In the genomic region with DNA sequence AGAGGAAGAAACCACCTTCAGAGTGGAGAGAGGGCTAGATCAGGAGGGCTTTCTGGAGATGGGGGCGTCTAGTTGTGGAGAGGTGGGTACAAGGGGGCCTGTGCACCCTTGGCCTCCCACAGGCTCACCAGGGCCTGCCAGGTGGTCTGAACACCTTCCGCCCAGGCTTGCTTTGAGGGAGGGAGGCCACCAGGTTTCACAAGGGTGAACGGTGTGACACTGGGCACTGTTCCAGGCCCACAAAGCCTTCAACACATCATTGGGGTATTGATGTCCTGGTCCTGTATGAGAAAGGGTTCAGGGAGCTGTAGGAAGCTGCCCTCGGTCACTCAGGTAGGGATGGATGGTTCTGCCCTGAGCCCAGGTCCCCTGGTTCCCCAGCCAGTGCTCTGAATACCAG, we compare ENCODE assay signal across 24 cellular contexts. TPM values are rescaled to one million over a fixed set of nuclear protein-coding genes. Genes with fewer than 3 reads are reported as not detected.
A peak's percentile ranks its signal among the peaks of the same experiment; 100 is the strongest.
DNase-seq lines count a peak whose midpoint lies in the region; ATAC-seq, FAIRE-seq and TF ChIP-seq lines count a peak whose summit lies in the region.
"Had no signal": no experiment of that assay in that cellular context is flagged by ENCODE, and none has a peak within 500 bp of the region (broad histone marks: within the 10 kb centered on the region; RNA-seq: fewer than 3 reads in every experiment).

No MANE protein-coding gene starts in this region.

- DNase-seq in kidney (peak; percentile 61), gastrocnemius medialis (no peak), HCEC 1CT (no peak), lower leg skin (ENCODE audit: low spot score in 2 of 2) (no peak), COLO668 (lab: John Stamatoyannopoulos, UW; ENCODE audit: unreplicated experiment) (no peak)
- DNase-seq: activated CD4-positive, alpha-beta T cell treated with anti-CD3 and anti-CD28 coated beads for 48 hours; activated naive CD4-positive, alpha-beta T cell treated with anti-CD3 and anti-CD28 coated beads for 36 hours; activated T-cell treated with anti-CD3 and anti-CD28 coated beads, Interleukin-2, amount 50 U/mL, for 48 hours; CD4-positive, CD25-positive, alpha-beta regulatory T cell; effector memory CD8-positive, alpha-beta T cell; mesendoderm; naive thymus-derived CD4-positive, alpha-beta T cell; NCI-H1048; NCI-H187 treated with DMSO at 0.1 percent for 48 hours; stimulated activated CD4-positive, alpha-beta T cell treated with anti-CD3 and anti-CD28 coated beads, Interleukin-2, amount 100 ng/mL, for 24 hours had no signal

- no peak for FAIRE-seq in kidney (lab: Jason Lieb, UNC)
- FAIRE-seq: small intestine, urothelium cell line had no signal

- TF ChIP-seq POLR2A in gastrocnemius medialis (IDR thresholded peaks at IDR 0.05) = no peak
- no peak for TF ChIP-seq POLR2A in lower leg skin (IDR thresholded peaks at IDR 0.05)

- peak overlapping the region; percentile 83 to 100 (median 99) for H3K4me2 ChIP-seq in BLaER1 treated with 17β-estradiol and CSF1 and Interleukin-3, amounts not matched to agents 10 nM and 100 nM

- no peak for ATAC-seq in gastrocnemius medialis
- ATAC-seq: effector memory CD8-positive, alpha-beta T cell; naive thymus-derived CD4-positive, alpha-beta T cell had no signal

- H3K27me3 Mint-ChIP-seq in brain = peaks cover 28% of the 10 kb centered on the region

- peaks cover 0 to 2% (median 0%) of the 10 kb centered on the region in 5 experiments for H3K9me3 Mint-ChIP-seq in brain
- H3K9me3 Mint-ChIP-seq: activated naive CD4-positive, alpha-beta T cell treated with anti-CD3 and anti-CD28 coated beads for 36 hours; CD4-positive, CD25-positive, alpha-beta regulatory T cell; effector memory CD8-positive, alpha-beta T cell; HFFc6; T-helper 2 cell treated with Interferon-gamma antibody and Interleukin-4, amounts not matched to agents 5 μg/mL and 100 μg/mL, for 36 hours had no signal

- peaks cover 0 to 40% (median 0%) of the 10 kb centered on the region in 11 experiments; a peak in 7 of 22 replicates for H3K27me3 ChIP-seq in BLaER1 treated with 17β-estradiol and CSF1 and Interleukin-3, amounts not matched to agents 10 nM and 100 nM
- H3K27me3 ChIP-seq in gastrocnemius medialis = no peaks in the 10 kb centered on the region

- H3K9me3 ChIP-seq in BLaER1 treated with 17β-estradiol and CSF1 and Interleukin-3, amounts not matched to agents 10 nM and 100 nM (replicated peaks in 1 of 11) = no peaks in the 10 kb centered on the region
- no peaks in the 10 kb centered on the region for H3K9me3 ChIP-seq in kidney (ENCODE audit: control insufficient read depth in 1 of 2, low read length in 2 of 2)
- H3K9me3 ChIP-seq in gastrocnemius medialis = no peaks in the 10 kb centered on the region
- H3K9me3 ChIP-seq: breast epithelium, suprapubic skin had no signal

- intact Hi-C loops in kidney (cut with DNase I) (no loop called here), gastrocnemius medialis (cut with DNase I; ENCODE audit: low total_unique reads) (loop anchor here (1.0 to 5.0 kb wide), 3 partner anchors 33 to 128 kb away; no protein-coding TSS in a partner anchor), lower leg skin (cut with DNase I; ENCODE audit: low total_unique reads) (no loop called here)

- peak overlapping the region in 8 of 11 experiments; percentile 39 to 90 (median 71); a peak in 16 of 22 replicates for H3K9ac ChIP-seq in BLaER1 treated with 17β-estradiol and CSF1 and Interleukin-3, amounts not matched to agents 10 nM and 100 nM
- H3K9ac ChIP-seq in kidney (ENCODE audit: low read length in 2 of 2) = no peak overlapping the region

- TF ChIP-seq CTCF in brain (conservative IDR thresholded peaks at IDR 0.05) = no peak
- TF ChIP-seq CTCF in kidney (IDR thresholded peaks at IDR 0.05; ENCODE audit: borderline replicate concordance, extremely low read depth, insufficient read depth) = no peak
- TF ChIP-seq CTCF in gastrocnemius medialis (IDR thresholded peaks at IDR 0.05 in 4 of 5, conservative IDR thresholded peaks at IDR 0.05 in 1 of 5) = no peak
- TF ChIP-seq CTCF in lower leg skin (IDR thresholded peaks at IDR 0.05) = no peak

- H3K27ac ChIP-seq in BLaER1 treated with 17β-estradiol and CSF1 and Interleukin-3, amounts not matched to agents 10 nM and 100 nM = peak overlapping the region in 8 of 11 experiments; percentile 3 to 82 (median 74); a peak in 15 of 22 replicates
- H3K27ac ChIP-seq in kidney (ENCODE audit: low read depth in 2 of 2, low read length in 2 of 2) (no peak overlapping the region), gastrocnemius medialis (peak overlapping the region; percentile 40 to 65 (median 42))
- H3K27ac ChIP-seq: suprapubic skin, VCaP had no signal

- WGBS in lower leg skin, 2 donors = 71 to 73% methylated on average over 4 of the region's 4 CpGs

- H3K4me1 ChIP-seq in BLaER1 treated with 17β-estradiol and CSF1 and Interleukin-3, amounts not matched to agents 10 nM and 100 nM = peaks cover 85 to 100% (median 100%) of the 10 kb centered on the region in 10 experiments
- H3K4me1 ChIP-seq in kidney (ENCODE audit: control insufficient read depth in 1 of 2, insufficient read depth in 1 of 2, low read depth in 1 of 2, low read length in 2 of 2) (peaks cover 0 to 10% of the 10 kb centered on the region in 2 donors), gastrocnemius medialis (peaks cover 29 to 43% of the 10 kb centered on the region in 2 donors)
- H3K4me1 ChIP-seq: breast epithelium had no signal

- no peak overlapping the region for H3K4me3 Mint-ChIP-seq in brain
- H3K4me3 Mint-ChIP-seq: activated naive CD4-positive, alpha-beta T cell treated with anti-CD3 and anti-CD28 coated beads for 36 hours; CD4-positive, CD25-positive, alpha-beta regulatory T cell; effector memory CD8-positive, alpha-beta T cell; HFFc6; naive thymus-derived CD4-positive, alpha-beta T cell; T-helper 2 cell treated with Interferon-gamma antibody and Interleukin-4, amounts not matched to agents 5 μg/mL and 100 μg/mL, for 36 hours had no signal

- H3K4me1 Mint-ChIP-seq in brain = peaks cover 48% of the 10 kb centered on the region
- H3K4me1 Mint-ChIP-seq: CD4-positive, CD25-positive, alpha-beta regulatory T cell had no signal

- in situ Hi-C loops in gastrocnemius medialis (cut with MboI; ENCODE audit: low sequenced_read_pairs in 4 of 4) = no loop called here

- peak overlapping the region in 6 of 10 experiments; percentile 4 to 89 (median 32); a peak in 7 of 20 replicates for H3K4me3 ChIP-seq in BLaER1 treated with 17β-estradiol and CSF1 and Interleukin-3, amounts not matched to agents 10 nM and 100 nM
- H3K4me3 ChIP-seq in kidney (ENCODE audit: low read length in 2 of 2) (no peak overlapping the region), gastrocnemius medialis (no peak overlapping the region), lower leg skin (ENCODE audit: low read depth, poor library complexity, severe bottlenecking) (no peak overlapping the region)
- H3K4me3 ChIP-seq: suprapubic skin had no signal

- peaks cover 0 to 16% (median 0%) of the 10 kb centered on the region in 11 experiments; a peak in 2 of 22 replicates for H3K36me3 ChIP-seq in BLaER1 treated with 17β-estradiol and CSF1 and Interleukin-3, amounts not matched to agents 10 nM and 100 nM
- H3K36me3 ChIP-seq in kidney (ENCODE audit: control insufficient read depth in 1 of 2, insufficient read depth in 2 of 2, low read length in 2 of 2) (no peaks in the 10 kb centered on the region), gastrocnemius medialis (no peaks in the 10 kb centered on the region)
- H3K36me3 ChIP-seq: breast epithelium, suprapubic skin had no signal

- peak overlapping the region in 3 of 5 experiments; percentile 78 to 95 (median 92) for H3K27ac Mint-ChIP-seq in brain
- H3K27ac Mint-ChIP-seq: activated naive CD4-positive, alpha-beta T cell treated with anti-CD3 and anti-CD28 coated beads for 36 hours; CD4-positive, CD25-positive, alpha-beta regulatory T cell; effector memory CD8-positive, alpha-beta T cell; naive thymus-derived CD4-positive, alpha-beta T cell; T-helper 2 cell treated with Interferon-gamma antibody and Interleukin-4, amounts not matched to agents 5 μg/mL and 100 μg/mL, for 36 hours had no signal

- H3K36me3 Mint-ChIP-seq in brain = no peaks in the 10 kb centered on the region
- H3K36me3 Mint-ChIP-seq: CD4-positive, CD25-positive, alpha-beta regulatory T cell; naive thymus-derived CD4-positive, alpha-beta T cell had no signal

- peaks cover 0 to 98% (median 37%) of the 10 kb centered on the region in 11 experiments; a peak in 15 of 22 replicates for H4K20me1 ChIP-seq in BLaER1 treated with 17β-estradiol and CSF1 and Interleukin-3, amounts not matched to agents 10 nM and 100 nM

RNA-seq across cellular contexts. Expression of gene HTRA3, which starts 6.0 kb away (rescaled TPM):
- polyA plus RNA-seq in brain (ENCODE audit: insufficient read depth, low read depth, low replicate concordance) (1.6 TPM), kidney (ENCODE audit: insufficient read depth, low read depth, low replicate concordance) (6.5 TPM)
- total RNA-seq in kidney (1.7 TPM), gastrocnemius medialis (10 to 100 TPM in 3 of 4 donors, 1 to 10 TPM in 1; 8.4 to 22.2 (median 16.0) TPM), lower leg skin (10 to 100 TPM in 2 of 4 donors, 1 to 10 TPM in 2; 4.0 to 18.2 (median 11.4) TPM)
- total RNA-seq: activated naive CD4-positive, alpha-beta T cell treated with anti-CD3 and anti-CD28 coated beads for 36 hours; CD4-positive, CD25-positive, alpha-beta regulatory T cell; naive thymus-derived CD4-positive, alpha-beta T cell had no signal
- polyA plus RNA-seq: CD4-positive, CD25-positive, alpha-beta regulatory T cell; naive thymus-derived CD4-positive, alpha-beta T cell had no signal

Comparison
In these comparisons a context has a peak if more than half of its experiments do, and no peak if none do; other contexts are left out.
1. H3K27ac ChIP-seq: peak in BLaER1 treated with 17β-estradiol and CSF1 and Interleukin-3, amounts not matched to agents 10 nM and 100 nM (8 of 11) and gastrocnemius medialis (4 of 4); none in kidney (0 of 2).
2. H3K4me3 ChIP-seq: peak in BLaER1 treated with 17β-estradiol and CSF1 and Interleukin-3, amounts not matched to agents 10 nM and 100 nM (6 of 10); none in kidney (0 of 2), gastrocnemius medialis (0 of 4) and lower leg skin (single experiment).
3. H3K9ac ChIP-seq: peak in BLaER1 treated with 17β-estradiol and CSF1 and Interleukin-3, amounts not matched to agents 10 nM and 100 nM (8 of 11); none in kidney (0 of 2).